In genomic region chrX:43141885-43142284, GRCh38 we compare ENCODE assay signal across 1 cellular context.
TF ChIP-seq lines count a peak whose summit lies in the region.

No MANE protein-coding gene starts in this region.

TF ChIP-seq in H1, 55 proteins besides CTCF, POLR2A, EP300 and RAD21 (continued from another document):
- TF ChIP-seq, protein P1, sequence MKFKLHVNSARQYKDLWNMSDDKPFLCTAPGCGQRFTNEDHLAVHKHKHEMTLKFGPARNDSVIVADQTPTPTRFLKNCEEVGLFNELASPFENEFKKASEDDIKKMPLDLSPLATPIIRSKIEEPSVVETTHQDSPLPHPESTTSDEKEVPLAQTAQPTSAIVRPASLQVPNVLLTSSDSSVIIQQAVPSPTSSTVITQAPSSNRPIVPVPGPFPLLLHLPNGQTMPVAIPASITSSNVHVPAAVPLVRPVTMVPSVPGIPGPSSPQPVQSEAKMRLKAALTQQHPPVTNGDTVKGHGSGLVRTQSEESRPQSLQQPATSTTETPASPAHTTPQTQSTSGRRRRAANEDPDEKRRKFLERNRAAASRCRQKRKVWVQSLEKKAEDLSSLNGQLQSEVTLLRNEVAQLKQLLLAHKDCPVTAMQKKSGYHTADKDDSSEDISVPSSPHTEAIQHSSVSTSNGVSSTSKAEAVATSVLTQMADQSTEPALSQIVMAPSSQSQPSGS (IDR thresholded peaks at IDR 0.05; ENCODE audit: low read length): no peak
- TF ChIP-seq NANOG (IDR thresholded peaks at IDR 0.05; ENCODE audit: insufficient read depth, low read depth, low read length, poor library complexity, severe bottlenecking) (no peak), TAF1 (IDR thresholded peaks at IDR 0.05; ENCODE audit: low read depth, low read length) (no peak), RFX5 (IDR thresholded peaks at IDR 0.05; ENCODE audit: borderline replicate concordance, low read depth, low read length) (no peak), PHF8 (conservative IDR thresholded peaks at IDR 0.05; ENCODE audit: low read depth, low read length) (no peak)
